In the genomic region with DNA sequence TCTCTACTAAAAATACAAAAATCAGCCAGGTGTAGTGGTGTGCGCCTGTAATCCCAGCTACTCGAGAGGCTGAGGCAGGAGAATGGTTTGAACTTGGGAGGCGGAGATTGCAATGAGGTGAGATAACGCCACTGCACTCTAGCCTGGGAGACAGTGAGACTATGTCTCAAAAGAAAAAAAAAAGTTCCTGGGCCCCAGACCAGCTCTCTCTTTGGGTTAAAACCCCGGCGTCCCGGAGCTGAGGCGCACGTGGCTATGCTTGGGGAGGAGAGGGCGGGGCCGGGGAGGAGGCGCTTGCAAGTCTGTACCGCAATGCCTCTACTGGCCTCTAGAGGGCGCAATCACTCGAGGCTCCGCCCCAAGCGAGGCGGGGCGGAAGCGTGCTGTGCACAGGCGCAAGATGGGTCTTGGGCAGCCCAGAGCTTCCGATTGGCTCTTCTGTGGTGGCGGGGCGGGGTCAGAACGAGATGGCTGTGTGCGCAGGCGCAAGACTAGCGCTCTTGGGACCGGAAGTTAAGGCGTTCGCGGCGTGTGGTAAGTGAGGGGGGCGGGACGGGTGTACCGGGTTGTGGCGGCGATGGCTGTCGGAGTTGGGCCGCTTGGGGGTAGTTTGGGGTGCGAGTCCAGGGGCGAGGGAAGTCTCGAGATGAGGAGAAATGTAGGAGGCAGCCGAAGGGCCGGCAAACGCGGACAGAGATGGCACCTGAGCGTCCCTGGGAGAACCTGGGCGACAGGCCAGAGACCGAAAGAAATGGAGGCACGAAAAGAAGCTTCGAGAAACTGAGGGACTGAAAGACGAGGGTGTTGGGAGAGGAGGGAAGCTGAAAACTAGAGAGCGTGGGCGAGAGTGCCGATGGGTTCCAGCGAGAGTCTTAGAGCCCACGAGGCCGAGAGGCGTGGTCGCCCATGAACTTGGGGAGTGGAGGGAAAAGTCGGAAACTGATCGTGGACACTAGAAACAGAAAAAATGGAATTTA, we compare ENCODE assay signal across 1 cellular context.
TF ChIP-seq lines count a peak whose summit lies in the region.

A gene with protein sequence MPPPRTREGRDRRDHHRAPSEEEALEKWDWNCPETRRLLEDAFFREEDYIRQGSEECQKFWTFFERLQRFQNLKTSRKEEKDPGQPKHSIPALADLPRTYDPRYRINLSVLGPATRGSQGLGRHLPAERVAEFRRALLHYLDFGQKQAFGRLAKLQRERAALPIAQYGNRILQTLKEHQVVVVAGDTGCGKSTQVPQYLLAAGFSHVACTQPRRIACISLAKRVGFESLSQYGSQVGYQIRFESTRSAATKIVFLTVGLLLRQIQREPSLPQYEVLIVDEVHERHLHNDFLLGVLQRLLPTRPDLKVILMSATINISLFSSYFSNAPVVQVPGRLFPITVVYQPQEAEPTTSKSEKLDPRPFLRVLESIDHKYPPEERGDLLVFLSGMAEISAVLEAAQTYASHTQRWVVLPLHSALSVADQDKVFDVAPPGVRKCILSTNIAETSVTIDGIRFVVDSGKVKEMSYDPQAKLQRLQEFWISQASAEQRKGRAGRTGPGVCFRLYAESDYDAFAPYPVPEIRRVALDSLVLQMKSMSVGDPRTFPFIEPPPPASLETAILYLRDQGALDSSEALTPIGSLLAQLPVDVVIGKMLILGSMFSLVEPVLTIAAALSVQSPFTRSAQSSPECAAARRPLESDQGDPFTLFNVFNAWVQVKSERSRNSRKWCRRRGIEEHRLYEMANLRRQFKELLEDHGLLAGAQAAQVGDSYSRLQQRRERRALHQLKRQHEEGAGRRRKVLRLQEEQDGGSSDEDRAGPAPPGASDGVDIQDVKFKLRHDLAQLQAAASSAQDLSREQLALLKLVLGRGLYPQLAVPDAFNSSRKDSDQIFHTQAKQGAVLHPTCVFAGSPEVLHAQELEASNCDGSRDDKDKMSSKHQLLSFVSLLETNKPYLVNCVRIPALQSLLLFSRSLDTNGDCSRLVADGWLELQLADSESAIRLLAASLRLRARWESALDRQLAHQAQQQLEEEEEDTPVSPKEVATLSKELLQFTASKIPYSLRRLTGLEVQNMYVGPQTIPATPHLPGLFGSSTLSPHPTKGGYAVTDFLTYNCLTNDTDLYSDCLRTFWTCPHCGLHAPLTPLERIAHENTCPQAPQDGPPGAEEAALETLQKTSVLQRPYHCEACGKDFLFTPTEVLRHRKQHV (plus strand): TSS at position 497 of the 977 bp plus-strand sequence. CDS start 3,716 bp downstream, outside the sequence.

TF ChIP-seq in K562, 482 proteins besides CTCF, POLR2A, EP300 and RAD21 (continued from another document and continues in another):
- TF ChIP-seq, protein P1, sequence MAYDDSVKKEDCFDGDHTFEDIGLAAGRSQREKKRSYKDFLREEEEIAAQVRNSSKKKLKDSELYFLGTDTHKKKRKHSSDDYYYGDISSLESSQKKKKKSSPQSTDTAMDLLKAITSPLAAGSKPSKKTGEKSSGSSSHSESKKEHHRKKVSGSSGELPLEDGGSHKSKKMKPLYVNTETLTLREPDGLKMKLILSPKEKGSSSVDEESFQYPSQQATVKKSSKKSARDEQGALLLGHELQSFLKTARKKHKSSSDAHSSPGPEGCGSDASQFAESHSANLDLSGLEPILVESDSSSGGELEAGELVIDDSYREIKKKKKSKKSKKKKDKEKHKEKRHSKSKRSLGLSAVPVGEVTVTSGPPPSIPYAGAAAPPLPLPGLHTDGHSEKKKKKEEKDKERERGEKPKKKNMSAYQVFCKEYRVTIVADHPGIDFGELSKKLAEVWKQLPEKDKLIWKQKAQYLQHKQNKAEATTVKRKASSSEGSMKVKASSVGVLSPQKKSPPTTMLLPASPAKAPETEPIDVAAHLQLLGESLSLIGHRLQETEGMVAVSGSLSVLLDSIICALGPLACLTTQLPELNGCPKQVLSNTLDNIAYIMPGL (CRISPR knock-in tag; IDR thresholded peaks at IDR 0.05) = peak; percentile 75; the same call in 1 of the 2 replicates
- peak; percentile 61 for TF ChIP-seq HCFC1 (IDR thresholded peaks at IDR 0.05; ENCODE audit: low read depth, low read length)
- no peak for TF ChIP-seq TFAM (CRISPR knock-in tag; conservative IDR thresholded peaks at IDR 0.05)
- no peak; the same call in 1 of the 2 replicates for TF ChIP-seq THRAP3 (IDR thresholded peaks at IDR 0.05; ENCODE audit: borderline replicate concordance)
- TF ChIP-seq FOXK2 (conservative IDR thresholded peaks at IDR 0.05 in 1 of 2, IDR thresholded peaks at IDR 0.05 in 1 of 2; ENCODE audit: low read depth in 2 of 2) = peak; percentile 70 to 75; a peak in 3 of 4 replicates
- TF ChIP-seq, protein P2, sequence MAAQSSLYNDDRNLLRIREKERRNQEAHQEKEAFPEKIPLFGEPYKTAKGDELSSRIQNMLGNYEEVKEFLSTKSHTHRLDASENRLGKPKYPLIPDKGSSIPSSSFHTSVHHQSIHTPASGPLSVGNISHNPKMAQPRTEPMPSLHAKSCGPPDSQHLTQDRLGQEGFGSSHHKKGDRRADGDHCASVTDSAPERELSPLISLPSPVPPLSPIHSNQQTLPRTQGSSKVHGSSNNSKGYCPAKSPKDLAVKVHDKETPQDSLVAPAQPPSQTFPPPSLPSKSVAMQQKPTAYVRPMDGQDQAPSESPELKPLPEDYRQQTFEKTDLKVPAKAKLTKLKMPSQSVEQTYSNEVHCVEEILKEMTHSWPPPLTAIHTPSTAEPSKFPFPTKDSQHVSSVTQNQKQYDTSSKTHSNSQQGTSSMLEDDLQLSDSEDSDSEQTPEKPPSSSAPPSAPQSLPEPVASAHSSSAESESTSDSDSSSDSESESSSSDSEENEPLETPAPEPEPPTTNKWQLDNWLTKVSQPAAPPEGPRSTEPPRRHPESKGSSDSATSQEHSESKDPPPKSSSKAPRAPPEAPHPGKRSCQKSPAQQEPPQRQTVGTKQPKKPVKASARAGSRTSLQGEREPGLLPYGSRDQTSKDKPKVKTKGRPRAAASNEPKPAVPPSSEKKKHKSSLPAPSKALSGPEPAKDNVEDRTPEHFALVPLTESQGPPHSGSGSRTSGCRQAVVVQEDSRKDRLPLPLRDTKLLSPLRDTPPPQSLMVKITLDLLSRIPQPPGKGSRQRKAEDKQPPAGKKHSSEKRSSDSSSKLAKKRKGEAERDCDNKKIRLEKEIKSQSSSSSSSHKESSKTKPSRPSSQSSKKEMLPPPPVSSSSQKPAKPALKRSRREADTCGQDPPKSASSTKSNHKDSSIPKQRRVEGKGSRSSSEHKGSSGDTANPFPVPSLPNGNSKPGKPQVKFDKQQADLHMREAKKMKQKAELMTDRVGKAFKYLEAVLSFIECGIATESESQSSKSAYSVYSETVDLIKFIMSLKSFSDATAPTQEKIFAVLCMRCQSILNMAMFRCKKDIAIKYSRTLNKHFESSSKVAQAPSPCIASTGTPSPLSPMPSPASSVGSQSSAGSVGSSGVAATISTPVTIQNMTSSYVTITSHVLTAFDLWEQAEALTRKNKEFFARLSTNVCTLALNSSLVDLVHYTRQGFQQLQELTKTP (IDR thresholded peaks at IDR 0.05; ENCODE audit: low read depth in 1 of 2, partially characterized antibody in 2 of 2) = peak in 1 of 2 experiments; percentile 72
- TF ChIP-seq SRF (CRISPR knock-in tag; IDR thresholded peaks at IDR 0.05) = no peak
- TF ChIP-seq, protein P3, sequence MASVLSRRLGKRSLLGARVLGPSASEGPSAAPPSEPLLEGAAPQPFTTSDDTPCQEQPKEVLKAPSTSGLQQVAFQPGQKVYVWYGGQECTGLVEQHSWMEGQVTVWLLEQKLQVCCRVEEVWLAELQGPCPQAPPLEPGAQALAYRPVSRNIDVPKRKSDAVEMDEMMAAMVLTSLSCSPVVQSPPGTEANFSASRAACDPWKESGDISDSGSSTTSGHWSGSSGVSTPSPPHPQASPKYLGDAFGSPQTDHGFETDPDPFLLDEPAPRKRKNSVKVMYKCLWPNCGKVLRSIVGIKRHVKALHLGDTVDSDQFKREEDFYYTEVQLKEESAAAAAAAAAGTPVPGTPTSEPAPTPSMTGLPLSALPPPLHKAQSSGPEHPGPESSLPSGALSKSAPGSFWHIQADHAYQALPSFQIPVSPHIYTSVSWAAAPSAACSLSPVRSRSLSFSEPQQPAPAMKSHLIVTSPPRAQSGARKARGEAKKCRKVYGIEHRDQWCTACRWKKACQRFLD (CRISPR knock-in tag; IDR thresholded peaks at IDR 0.05) = 0 out of 2 replicates have a peak, but pooled peaks have one; percentile 43
- TF ChIP-seq YY1 (IDR thresholded peaks at IDR 0.05; ENCODE audit: borderline replicate concordance in 1 of 3, control insufficient read depth in 1 of 3, extremely low read depth in 1 of 3, insufficient read depth in 3 of 3, insufficient read length in 1 of 3, insufficient replicate concordance in 2 of 3, low read depth in 1 of 3, low read length in 2 of 3) = peak in 2 of 3 experiments; percentile 42 to 79
- TF ChIP-seq NFXL1 (CRISPR knock-in tag; IDR thresholded peaks at IDR 0.05) = no peak
- 0 out of 2 replicates have a peak, but pooled peaks have one; percentile 24 for TF ChIP-seq ZBED1 (IDR thresholded peaks at IDR 0.05)
- TF ChIP-seq ZNF584 (CRISPR knock-in tag; IDR thresholded peaks at IDR 0.05; ENCODE audit: low read depth) = no peak
- peak; percentile 79 for TF ChIP-seq CXXC5 (CRISPR knock-in tag; IDR thresholded peaks at IDR 0.05)
- TF ChIP-seq MTA3 (IDR thresholded peaks at IDR 0.05; ENCODE audit: borderline replicate concordance) = no peak; the same call in 1 of the 2 replicates
- TF ChIP-seq PCBP1 (IDR thresholded peaks at IDR 0.05; ENCODE audit: low read depth, low read length, poor library complexity, severe bottlenecking) = no peak
- TF ChIP-seq KDM5B (IDR thresholded peaks at IDR 0.05; ENCODE audit: insufficient replicate concordance, low read depth, low read length) = peak; percentile 55
- peak; percentile 62; the same call in 1 of the 2 replicates for TF ChIP-seq POLR2AphosphoS5 (IDR thresholded peaks at IDR 0.05; ENCODE audit: control insufficient read depth, insufficient read depth, low read depth, low read length)
- TF ChIP-seq, protein P4, sequence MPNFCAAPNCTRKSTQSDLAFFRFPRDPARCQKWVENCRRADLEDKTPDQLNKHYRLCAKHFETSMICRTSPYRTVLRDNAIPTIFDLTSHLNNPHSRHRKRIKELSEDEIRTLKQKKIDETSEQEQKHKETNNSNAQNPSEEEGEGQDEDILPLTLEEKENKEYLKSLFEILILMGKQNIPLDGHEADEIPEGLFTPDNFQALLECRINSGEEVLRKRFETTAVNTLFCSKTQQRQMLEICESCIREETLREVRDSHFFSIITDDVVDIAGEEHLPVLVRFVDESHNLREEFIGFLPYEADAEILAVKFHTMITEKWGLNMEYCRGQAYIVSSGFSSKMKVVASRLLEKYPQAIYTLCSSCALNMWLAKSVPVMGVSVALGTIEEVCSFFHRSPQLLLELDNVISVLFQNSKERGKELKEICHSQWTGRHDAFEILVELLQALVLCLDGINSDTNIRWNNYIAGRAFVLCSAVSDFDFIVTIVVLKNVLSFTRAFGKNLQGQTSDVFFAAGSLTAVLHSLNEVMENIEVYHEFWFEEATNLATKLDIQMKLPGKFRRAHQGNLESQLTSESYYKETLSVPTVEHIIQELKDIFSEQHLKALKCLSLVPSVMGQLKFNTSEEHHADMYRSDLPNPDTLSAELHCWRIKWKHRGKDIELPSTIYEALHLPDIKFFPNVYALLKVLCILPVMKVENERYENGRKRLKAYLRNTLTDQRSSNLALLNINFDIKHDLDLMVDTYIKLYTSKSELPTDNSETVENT (CRISPR knock-in tag; IDR thresholded peaks at IDR 0.05) = peak; percentile 88
- TF ChIP-seq RCOR1 (IDR thresholded peaks at IDR 0.05; ENCODE audit: borderline replicate concordance in 1 of 2, low read depth in 2 of 2, low read length in 2 of 2) = 0 out of 4 replicates have a peak, but pooled peaks of 1 of the 2 experiments have one; percentile 15
- no peak for TF ChIP-seq MAFK (IDR thresholded peaks at IDR 0.05; ENCODE audit: low read length)
- TF ChIP-seq, protein P5, sequence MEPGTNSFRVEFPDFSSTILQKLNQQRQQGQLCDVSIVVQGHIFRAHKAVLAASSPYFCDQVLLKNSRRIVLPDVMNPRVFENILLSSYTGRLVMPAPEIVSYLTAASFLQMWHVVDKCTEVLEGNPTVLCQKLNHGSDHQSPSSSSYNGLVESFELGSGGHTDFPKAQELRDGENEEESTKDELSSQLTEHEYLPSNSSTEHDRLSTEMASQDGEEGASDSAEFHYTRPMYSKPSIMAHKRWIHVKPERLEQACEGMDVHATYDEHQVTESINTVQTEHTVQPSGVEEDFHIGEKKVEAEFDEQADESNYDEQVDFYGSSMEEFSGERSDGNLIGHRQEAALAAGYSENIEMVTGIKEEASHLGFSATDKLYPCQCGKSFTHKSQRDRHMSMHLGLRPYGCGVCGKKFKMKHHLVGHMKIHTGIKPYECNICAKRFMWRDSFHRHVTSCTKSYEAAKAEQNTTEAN (CRISPR knock-in tag; IDR thresholded peaks at IDR 0.05) = no peak
- peak; percentile 90 for TF ChIP-seq GABPA (tag; conservative IDR thresholded peaks at IDR 0.05; ENCODE audit: low read depth)
- TF ChIP-seq CHD1 (IDR thresholded peaks at IDR 0.05; ENCODE audit: low read length) = peak; percentile 60
- TF ChIP-seq, protein P6, sequence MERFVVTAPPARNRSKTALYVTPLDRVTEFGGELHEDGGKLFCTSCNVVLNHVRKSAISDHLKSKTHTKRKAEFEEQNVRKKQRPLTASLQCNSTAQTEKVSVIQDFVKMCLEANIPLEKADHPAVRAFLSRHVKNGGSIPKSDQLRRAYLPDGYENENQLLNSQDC (CRISPR knock-in tag; IDR thresholded peaks at IDR 0.05) = 0 out of 2 replicates have a peak, but pooled peaks have one; percentile 68
